ENCODE assay signal across 9 cellular contexts in the genomic region with DNA sequence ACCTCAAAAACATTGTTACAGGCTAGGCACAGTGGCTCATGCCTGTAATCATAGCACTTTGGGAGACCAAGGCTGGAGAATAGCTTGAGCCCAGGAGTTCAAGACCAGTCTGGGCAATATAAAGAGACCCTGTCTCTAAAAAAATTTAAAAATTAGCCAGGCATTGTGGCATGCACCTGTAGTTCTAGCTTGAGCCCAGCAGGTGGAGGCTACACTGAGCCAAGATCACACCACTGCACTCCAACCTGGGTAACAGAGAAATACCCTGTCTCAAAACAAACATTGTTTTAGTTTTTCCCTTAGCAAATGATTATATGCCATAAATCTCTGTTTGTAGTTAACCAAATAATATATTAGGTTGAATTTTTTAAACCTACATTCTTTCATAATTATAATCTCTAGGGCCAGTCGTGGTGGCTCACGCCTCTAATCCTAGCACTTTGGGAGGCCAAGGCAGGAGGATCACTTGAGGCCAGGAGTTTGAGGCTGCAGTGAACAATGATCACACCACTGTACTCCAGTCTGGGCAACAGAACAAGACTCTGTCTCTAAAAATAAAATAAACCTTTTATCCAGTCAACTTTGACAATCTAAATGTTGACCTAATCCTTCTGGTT. TPM values are rescaled to one million over a fixed set of nuclear protein-coding genes. Genes with fewer than 3 reads are reported as not detected.
DNase-seq lines count a peak whose midpoint lies in the region; ATAC-seq and TF ChIP-seq lines count a peak whose summit lies in the region.
"Had no signal": no experiment of that assay in that cellular context is flagged by ENCODE, and none has a peak within 500 bp of the region (broad histone marks: within the 10 kb centered on the region; RNA-seq: fewer than 3 reads in every experiment).

No MANE protein-coding gene starts in this region.

- BruUV-seq in PC-9 (replicated peaks; lab: Mats Ljungman, UMichigan), result no TSS peak

- CTCF ChIA-PET in PC-9 (lab: Charles Lee), result interaction anchor here (0.6 kb wide), 1 partner anchor 230 kb away, joined by 4 read pairs; no protein-coding TSS in a partner anchor

- no peaks in the 10 kb centered on the region for H3F3A ChIP-seq in PC-9 (ENCODE audit: insufficient read depth, low read depth)

- POLR2A ChIA-PET in PC-9 (lab: Charles Lee; ENCODE audit: unreplicated experiment), result interaction anchor here (0.6 kb wide), 1 partner anchor 1088 kb away, joined by 3 read pairs; no protein-coding TSS in a partner anchor

- in situ Hi-C loops in astrocyte of the spinal cord (cut with HindIII; ENCODE audit: low sequenced_read_pairs), result no loop called here

- TF ChIP-seq CTCF in PC-9 (conservative IDR thresholded peaks at IDR 0.05), result peak; percentile 77
- peak; percentile 74 for TF ChIP-seq CTCF in astrocyte of the spinal cord (IDR thresholded peaks at IDR 0.05; ENCODE audit: low read depth, low read length)
- TF ChIP-seq CTCF in right lobe of liver (IDR thresholded peaks at IDR 0.05), result peak; percentile 59 to 63 (median 60)

- H3K79me2 ChIP-seq in PC-9 (ENCODE audit: low read depth), result no peaks in the 10 kb centered on the region

- H3K4me3 Mint-ChIP-seq in stimulated activated memory B cell treated with anti-CD40 and anti-IgM and Interleukin-4, amounts not matched to agents 10 μg/mL and 1 μg/mL and 100 μg/mL, for 72 hours, result no peak overlapping the region

- 100% methylated on average over 2 of the region's 2 CpGs for WGBS in right lobe of liver (ENCODE audit: insufficient coverage, low coverage, low lambda C conversion rate, missing lambda C conversion rate)
- 95% methylated on average over 2 of the region's 2 CpGs for WGBS in aorta, 2 donors

- ATAC-seq in GM21723 (IDR thresholded peaks at IDR 0.05; ENCODE audit: unreplicated experiment), result peak; percentile 67
- peak; percentile 75 to 82 (median 76) for ATAC-seq in right lobe of liver
- ATAC-seq in aorta (ENCODE audit: low FRiP score), result no peak
- ATAC-seq in stimulated activated memory B cell treated with anti-CD40 and anti-IgM and Interleukin-4, amounts not matched to agents 10 μg/mL and 1 μg/mL and 100 μg/mL, for 72 hours, result no peak

- H3K4me1 Mint-ChIP-seq in stimulated activated memory B cell treated with anti-CD40 and anti-IgM and Interleukin-4, amounts not matched to agents 10 μg/mL and 1 μg/mL and 100 μg/mL, for 72 hours, result no peaks in the 10 kb centered on the region

- no peak overlapping the region for H3K4me2 ChIP-seq in PC-9

- no peak overlapping the region for H3K27ac ChIP-seq in PC-9
- no peak overlapping the region for H3K27ac ChIP-seq in right lobe of liver
- H3K27ac ChIP-seq in substantia nigra (ENCODE audit: low read depth, low read length, poor library complexity, severe bottlenecking), result no peak overlapping the region
- H3K27ac ChIP-seq in aorta (ENCODE audit: low read depth in 1 of 2, low read length in 2 of 2), result no peak overlapping the region
- H3K27ac ChIP-seq: SK-N-MC had no signal

- no peaks in the 10 kb centered on the region for H3K27me3 ChIP-seq in PC-9 (ENCODE audit: insufficient read depth, low read depth)
- no peaks in the 10 kb centered on the region for H3K27me3 ChIP-seq in right lobe of liver
- H3K27me3 ChIP-seq in aorta (ENCODE audit: control insufficient read depth in 1 of 2, insufficient read depth in 2 of 2, low read length in 1 of 2), result no peaks in the 10 kb centered on the region

- H3K4me1 ChIP-seq in PC-9 (replicated peaks; ENCODE audit: insufficient read depth) (no peaks in the 10 kb centered on the region), right lobe of liver (no peaks in the 10 kb centered on the region), aorta (ENCODE audit: control insufficient read depth in 1 of 2, insufficient read depth in 2 of 2, low read length in 2 of 2) (no peaks in the 10 kb centered on the region)

- no peaks in the 10 kb centered on the region for H3K9me3 ChIP-seq in PC-9 (ENCODE audit: insufficient read depth, low read depth)
- H3K9me3 ChIP-seq in right lobe of liver, result no peaks in the 10 kb centered on the region
- H3K9me3 ChIP-seq in aorta (ENCODE audit: control insufficient read depth, low read length), result no peaks in the 10 kb centered on the region

- no peak for TF ChIP-seq POLR2A in right lobe of liver (IDR thresholded peaks at IDR 0.05)

- H3K27me3 Mint-ChIP-seq in stimulated activated memory B cell treated with anti-CD40 and anti-IgM and Interleukin-4, amounts not matched to agents 10 μg/mL and 1 μg/mL and 100 μg/mL, for 72 hours, result no peaks in the 10 kb centered on the region

- no peak overlapping the region for H3K4me3 ChIP-seq in PC-9
- no peak overlapping the region for H3K4me3 ChIP-seq in astrocyte of the spinal cord (ENCODE audit: low read depth, low read length)
- H3K4me3 ChIP-seq in right lobe of liver, result no peak overlapping the region
- H3K4me3 ChIP-seq in aorta (ENCODE audit: low read length in 2 of 2), result no peak overlapping the region
- H3K4me3 ChIP-seq: SK-N-MC had no signal

- H3K9me2 ChIP-seq in PC-9 (ENCODE audit: insufficient read depth), result no peaks in the 10 kb centered on the region

- H3K9me3 Mint-ChIP-seq in stimulated activated memory B cell treated with anti-CD40 and anti-IgM and Interleukin-4, amounts not matched to agents 10 μg/mL and 1 μg/mL and 100 μg/mL, for 72 hours, result peaks cover 5% of the 10 kb centered on the region

- no peaks in the 10 kb centered on the region for H4K20me1 ChIP-seq in PC-9 (ENCODE audit: insufficient read depth)

- H3K36me3 ChIP-seq in PC-9 (ENCODE audit: low read depth) (no peaks in the 10 kb centered on the region), right lobe of liver (no peaks in the 10 kb centered on the region), aorta (ENCODE audit: control insufficient read depth in 1 of 2, insufficient read depth in 2 of 2, low read length in 1 of 2) (no peaks in the 10 kb centered on the region)

- H2AFZ ChIP-seq in PC-9, result no peak overlapping the region

- H3K36me3 Mint-ChIP-seq in stimulated activated memory B cell treated with anti-CD40 and anti-IgM and Interleukin-4, amounts not matched to agents 10 μg/mL and 1 μg/mL and 100 μg/mL, for 72 hours, result no peaks in the 10 kb centered on the region

- no peak overlapping the region for H3K27ac Mint-ChIP-seq in stimulated activated memory B cell treated with anti-CD40 and anti-IgM and Interleukin-4, amounts not matched to agents 10 μg/mL and 1 μg/mL and 100 μg/mL, for 72 hours

- intact Hi-C loops in PC-9 (cut with micrococcal nuclease; ENCODE audit: unreplicated experiment), result no loop called here
- intact Hi-C loops in right lobe of liver (cut with DNase I), result no loop called here
- intact Hi-C loops in aorta (cut with DNase I), result loop anchor here in 1 of 2 donors (10.0 kb wide), 1 partner anchor 229 kb away; no protein-coding TSS in a partner anchor

- DNase-seq in DMS53 (lab: John Stamatoyannopoulos, UW) (peak; percentile 69), PC-9 (peak in 1 of 2 experiments; percentile 11), astrocyte of the spinal cord (ENCODE audit: low read depth, low spot score) (no peak), right lobe of liver (no peak), substantia nigra (lab: John Stamatoyannopoulos, UW) (no peak), aorta (no peak)

RNA-seq across cellular contexts. Expression of a gene that starts 13.3 kb away (rescaled TPM):
- total RNA-seq in PC-9 (2021), result 6.8 and 6.9 TPM in 2 replicates
- total RNA-seq in right lobe of liver, result 10 to 100 TPM; 13.1 to 20.8 (median 16.4) TPM
- 10 to 100 TPM; 24.8 to 28.8 TPM for total RNA-seq in aorta
- polyA plus RNA-seq in aorta, result 10 to 100 TPM in 1 of 2 donors, 1 to 10 TPM in 1; 9.7 to 19.0 TPM

Comparison
In these comparisons a context has a peak if more than half of its experiments do, and no peak if none do; other contexts are left out.
1. ATAC-seq: peak in GM21723 (single experiment) and right lobe of liver (4 of 4); none in aorta (single experiment) and stimulated activated memory B cell treated with anti-CD40 and anti-IgM and Interleukin-4, amounts not matched to agents 10 μg/mL and 1 μg/mL and 100 μg/mL, for 72 hours (single experiment).
2. Peak in every context shown above with its lines, with median percentiles within 50 percentile points of each other: CTCF ChIP-seq.